In genomic region chr11:131246156-131246555, GRCh38 we compare ENCODE assay signal across 10 cellular contexts.
"Had no signal": no experiment of that assay in that cellular context is flagged by ENCODE, and none has a peak within 500 bp of the region (broad histone marks: within the 10 kb centered on the region; RNA-seq: fewer than 3 reads in every experiment).

No MANE protein-coding gene starts in this region.

- DNase-seq: activated CD4-positive, CD25-positive, alpha-beta regulatory T cell; activated CD8-positive, alpha-beta memory T cell treated with anti-CD3 and anti-CD28 coated beads, Interleukin-2, amount 10 ng/mL, durations not matched to agents 7 days and 5 days; activated CD8-positive, alpha-beta T cell treated with anti-CD3 and anti-CD28 coated beads, Interleukin-2, amount 10 ng/mL, durations not matched to agents 7 days and 5 days; activated naive CD8-positive, alpha-beta T cell treated with anti-CD3 and anti-CD28 coated beads, Interleukin-2, amount 50 U/mL, for 24 hours; esophagus squamous epithelium; foreskin melanocyte; naive thymus-derived CD8-positive, alpha-beta T cell; spleen; stimulated activated naive CD4-positive, alpha-beta T cell had no signal

- ATAC-seq: activated CD4-positive, alpha-beta T cell treated with anti-CD3 and anti-CD28 coated beads for 36 hours; activated CD8-positive, alpha-beta memory T cell treated with anti-CD3 and anti-CD28 coated beads, Interleukin-2, amount 10 ng/mL, durations not matched to agents 7 days and 5 days; activated CD8-positive, alpha-beta T cell treated with anti-CD3 and anti-CD28 coated beads, Interleukin-2, amount 10 ng/mL, durations not matched to agents 7 days and 5 days; activated naive CD8-positive, alpha-beta T cell treated with anti-CD3 and anti-CD28 coated beads, Interleukin-2, amount 50 U/mL, for 24 hours; naive thymus-derived CD8-positive, alpha-beta T cell had no signal
